25 cellular contexts compared by ENCODE assay signal in genomic region chr7:151872531-151873401, GRCh38.
"Had no signal": no experiment of that assay in that cellular context is flagged by ENCODE, and none has a peak within 500 bp of the region (broad histone marks: within the 10 kb centered on the region; RNA-seq: fewer than 3 reads in every experiment).

No MANE protein-coding gene starts in this region.

- DNase-seq: activated CD4-positive, alpha-beta T cell treated with anti-CD3 and anti-CD28 coated beads for 4 hours; activated CD4-positive, alpha-beta T cell treated with anti-CD3 and anti-CD28 coated beads, Interleukin-2, amount 50 U/mL, for 48 hours; activated CD4-positive, CD25-positive, alpha-beta regulatory T cell; activated CD8-positive, alpha-beta memory T cell treated with anti-CD3 and anti-CD28 coated beads for 24 hours; activated effector memory CD4-positive, alpha-beta T cell treated with anti-CD3 and anti-CD28 coated beads, Interleukin-2, amount 50 U/mL, for 16 hours; activated naive CD4-positive, alpha-beta T cell treated with anti-CD3 and anti-CD28 coated beads for 36 hours; amniotic stem cell; central memory CD4-positive, alpha-beta T cell; effector CD8-positive, alpha-beta T cell; esophagus squamous epithelium; foreskin melanocyte; islet precursor cell; left colon; lower lobe of right lung; mesenchymal stem cell; occipital lobe; sigmoid colon; stimulated activated CD4-positive, alpha-beta T cell treated with anti-CD3 and anti-CD28 coated beads, Interleukin-15, amount 100 ng/mL, for 24 hours; stimulated activated CD4-positive, alpha-beta T cell treated with anti-CD3 and anti-CD28 coated beads, Interleukin-2, amount 100 ng/mL, for 24 hours; stimulated activated naive CD4-positive, alpha-beta T cell; T-helper 2 cell; transverse colon had no signal

- H3K4me3 ChIP-seq: esophagus squamous epithelium, lower lobe of right lung, sigmoid colon, smooth muscle cell, transverse colon had no signal

- H3K36me3 ChIP-seq: esophagus squamous epithelium, lower lobe of right lung, sigmoid colon, transverse colon had no signal

- H3K27ac ChIP-seq: epithelial cell of prostate, lower lobe of right lung, sigmoid colon, transverse colon had no signal

- H3K27me3 ChIP-seq: esophagus squamous epithelium, sigmoid colon, transverse colon had no signal

- ATAC-seq: left colon; lower lobe of right lung; naive thymus-derived CD8-positive, alpha-beta T cell had no signal

- H3K9me3 ChIP-seq: esophagus squamous epithelium, lower lobe of right lung, sigmoid colon, transverse colon had no signal
